8 cellular contexts compared by ENCODE assay signal in genomic region chr7:99551329-99551728, GRCh38. TPM values are rescaled to one million over a fixed set of nuclear protein-coding genes. Genes with fewer than 3 reads are reported as not detected.
A peak's percentile ranks its signal among the peaks of the same experiment; 100 is the strongest.
DNase-seq lines count a peak whose midpoint lies in the region; ATAC-seq lines count a peak whose summit lies in the region.

No MANE protein-coding gene starts in this region.

- ATAC-seq in stimulated activated effector memory CD8-positive, alpha-beta T cell treated with anti-CD3 and anti-CD28 coated beads, Interleukin-12 subunit alpha, Interleukin-12 subunit beta, amount 100 ng/mL, for 72 hours: no peak
- no peak for ATAC-seq in HG03442 (IDR thresholded peaks at IDR 0.05; ENCODE audit: unreplicated experiment)

- peak overlapping the region; percentile 90 for H3K4me3 Mint-ChIP-seq in activated T-helper 2 cell treated with anti-CD3 and anti-CD28 coated beads, Interferon-gamma antibody, Interleukin-2, Interleukin-4, amounts not matched to agents 10 μg/mL and 5 μg/mL and 100 μg/mL, durations not matched to agents 14 hours and 24 hours and 36 hours (ENCODE audit: low read depth)
- H3K4me3 Mint-ChIP-seq in stimulated activated effector memory CD8-positive, alpha-beta T cell treated with anti-CD3 and anti-CD28 coated beads, Interleukin-12 subunit alpha, Interleukin-12 subunit beta, amount 100 ng/mL, for 72 hours: peak overlapping the region; percentile 90

- DNase-seq in DMS53 (lab: John Stamatoyannopoulos, UW) (peak; percentile 45), DMS53 treated with DMSO at 0.1 percent for 48 hours (lab: John Stamatoyannopoulos, UW; ENCODE audit: unreplicated experiment) (no peak), iPS-NIHi11 (ENCODE audit: low spot score) (no peak), superior temporal gyrus (ENCODE audit: extremely low spot score) (no peak)
- DNase-seq in activated T-helper 2 cell treated with anti-CD3 and anti-CD28 coated beads, Interferon-gamma antibody, Interleukin-2, Interleukin-4, amounts not matched to agents 10 μg/mL and 5 μg/mL and 100 μg/mL, durations not matched to agents 14 hours and 24 hours and 36 hours (ENCODE audit: low spot score): no peak
- no peak for DNase-seq in stimulated activated effector memory CD8-positive, alpha-beta T cell treated with anti-CD3 and anti-CD28 coated beads, Interleukin-12 subunit alpha, Interleukin-12 subunit beta, amount 100 ng/mL, for 72 hours (ENCODE audit: low spot score in 2 of 2)

- H3K4me1 Mint-ChIP-seq in activated T-helper 2 cell treated with anti-CD3 and anti-CD28 coated beads, Interferon-gamma antibody, Interleukin-2, Interleukin-4, amounts not matched to agents 10 μg/mL and 5 μg/mL and 100 μg/mL, durations not matched to agents 14 hours and 24 hours and 36 hours (ENCODE audit: low read depth): peaks cover 18% of the 10 kb centered on the region
- peaks cover 18% of the 10 kb centered on the region for H3K4me1 Mint-ChIP-seq in stimulated activated effector memory CD8-positive, alpha-beta T cell treated with anti-CD3 and anti-CD28 coated beads, Interleukin-12 subunit alpha, Interleukin-12 subunit beta, amount 100 ng/mL, for 72 hours

- peak overlapping the region; percentile 89 for H3K4me3 ChIP-seq in iPS-11a (ENCODE audit: low read depth, low read length)

- peaks cover 66% of the 10 kb centered on the region for H3K36me3 Mint-ChIP-seq in activated T-helper 2 cell treated with anti-CD3 and anti-CD28 coated beads, Interferon-gamma antibody, Interleukin-2, Interleukin-4, amounts not matched to agents 10 μg/mL and 5 μg/mL and 100 μg/mL, durations not matched to agents 14 hours and 24 hours and 36 hours (ENCODE audit: low read depth)
- peaks cover 33% of the 10 kb centered on the region for H3K36me3 Mint-ChIP-seq in stimulated activated effector memory CD8-positive, alpha-beta T cell treated with anti-CD3 and anti-CD28 coated beads, Interleukin-12 subunit alpha, Interleukin-12 subunit beta, amount 100 ng/mL, for 72 hours

- peaks cover 22% of the 10 kb centered on the region for H3K9me3 Mint-ChIP-seq in activated T-helper 2 cell treated with anti-CD3 and anti-CD28 coated beads, Interferon-gamma antibody, Interleukin-2, Interleukin-4, amounts not matched to agents 10 μg/mL and 5 μg/mL and 100 μg/mL, durations not matched to agents 14 hours and 24 hours and 36 hours
- H3K9me3 Mint-ChIP-seq in stimulated activated effector memory CD8-positive, alpha-beta T cell treated with anti-CD3 and anti-CD28 coated beads, Interleukin-12 subunit alpha, Interleukin-12 subunit beta, amount 100 ng/mL, for 72 hours: no peaks in the 10 kb centered on the region

- H3K27me3 Mint-ChIP-seq in activated T-helper 2 cell treated with anti-CD3 and anti-CD28 coated beads, Interferon-gamma antibody, Interleukin-2, Interleukin-4, amounts not matched to agents 10 μg/mL and 5 μg/mL and 100 μg/mL, durations not matched to agents 14 hours and 24 hours and 36 hours (ENCODE audit: low read depth): no peaks in the 10 kb centered on the region

- intact Hi-C loops in activated T-helper 2 cell treated with anti-CD3 and anti-CD28 coated beads, Interferon-gamma antibody, Interleukin-2, Interleukin-4, amounts not matched to agents 10 μg/mL and 5 μg/mL and 100 μg/mL, durations not matched to agents 14 hours and 24 hours and 36 hours (cut with micrococcal nuclease): no loop called here

- peak overlapping the region; percentile 87 for H3K27ac Mint-ChIP-seq in activated T-helper 2 cell treated with anti-CD3 and anti-CD28 coated beads, Interferon-gamma antibody, Interleukin-2, Interleukin-4, amounts not matched to agents 10 μg/mL and 5 μg/mL and 100 μg/mL, durations not matched to agents 14 hours and 24 hours and 36 hours
- H3K27ac Mint-ChIP-seq in stimulated activated effector memory CD8-positive, alpha-beta T cell treated with anti-CD3 and anti-CD28 coated beads, Interleukin-12 subunit alpha, Interleukin-12 subunit beta, amount 100 ng/mL, for 72 hours: peak overlapping the region; percentile 95

RNA-seq across cellular contexts. Expression of gene FAM200A, which starts 0.6 kb away (rescaled TPM):
- total RNA-seq in activated T-helper 2 cell treated with anti-CD3 and anti-CD28 coated beads, Interferon-gamma antibody, Interleukin-2, Interleukin-4, amounts not matched to agents 10 μg/mL and 5 μg/mL and 100 μg/mL, durations not matched to agents 14 hours and 24 hours and 36 hours: 5.2 and 5.6 TPM in 2 replicates

RNA-seq across cellular contexts. Expression of gene ZNF655, which starts 7.1 kb away (rescaled TPM):
- 68.3 and 72.8 TPM in 2 replicates for total RNA-seq in activated T-helper 2 cell treated with anti-CD3 and anti-CD28 coated beads, Interferon-gamma antibody, Interleukin-2, Interleukin-4, amounts not matched to agents 10 μg/mL and 5 μg/mL and 100 μg/mL, durations not matched to agents 14 hours and 24 hours and 36 hours

RNA-seq across cellular contexts. Expression of gene TMEM225B, which starts 46.7 kb away (rescaled TPM):
- 1.3 and 1.9 TPM in 2 replicates for total RNA-seq in activated T-helper 2 cell treated with anti-CD3 and anti-CD28 coated beads, Interferon-gamma antibody, Interleukin-2, Interleukin-4, amounts not matched to agents 10 μg/mL and 5 μg/mL and 100 μg/mL, durations not matched to agents 14 hours and 24 hours and 36 hours

RNA-seq across cellular contexts. Expression of gene ZKSCAN5, which starts 46.9 kb away (rescaled TPM):
- 8.2 and 8.4 TPM in 2 replicates for total RNA-seq in activated T-helper 2 cell treated with anti-CD3 and anti-CD28 coated beads, Interferon-gamma antibody, Interleukin-2, Interleukin-4, amounts not matched to agents 10 μg/mL and 5 μg/mL and 100 μg/mL, durations not matched to agents 14 hours and 24 hours and 36 hours

RNA-seq across cellular contexts. Expression of gene ZNF394, which starts 51.2 kb away (rescaled TPM):
- 36.4 and 40.7 TPM in 2 replicates for total RNA-seq in activated T-helper 2 cell treated with anti-CD3 and anti-CD28 coated beads, Interferon-gamma antibody, Interleukin-2, Interleukin-4, amounts not matched to agents 10 μg/mL and 5 μg/mL and 100 μg/mL, durations not matched to agents 14 hours and 24 hours and 36 hours
